ENCODE assay signal across 11 cellular contexts in genomic region chr4:6676722-6677558, GRCh38. TPM values are rescaled to one million over a fixed set of nuclear protein-coding genes. Genes with fewer than 3 reads are reported as not detected.
DNase-seq lines count a peak whose midpoint lies in the region; ATAC-seq, FAIRE-seq and TF ChIP-seq lines count a peak whose summit lies in the region.
"Had no signal": no experiment of that assay in that cellular context is flagged by ENCODE, and none has a peak within 500 bp of the region (broad histone marks: within the 10 kb centered on the region; RNA-seq: fewer than 3 reads in every experiment).

No MANE protein-coding gene starts in this region.

- peak overlapping the region; percentile 98 for H3K27ac Mint-ChIP-seq in activated CD8-positive, alpha-beta memory T cell treated with anti-CD3 and anti-CD28 coated beads, Interleukin-2, amount 10 ng/mL, durations not matched to agents 7 days and 5 days

- intact Hi-C loops in OCI-LY7 (cut with micrococcal nuclease; ENCODE audit: unreplicated experiment) (no loop called here), psoas muscle (cut with DNase I) (no loop called here)

- H3K9me3 Mint-ChIP-seq in activated CD8-positive, alpha-beta memory T cell treated with anti-CD3 and anti-CD28 coated beads, Interleukin-2, amount 10 ng/mL, durations not matched to agents 7 days and 5 days (ENCODE audit: low read depth) = no peaks in the 10 kb centered on the region

- no peak overlapping the region for H4K5ac ChIP-seq in H1 (ENCODE audit: insufficient read length, low read depth, low read length)

- H3K27ac ChIP-seq in OCI-LY7 (ENCODE audit: low read depth, low read length, poor library complexity, severe bottlenecking) (no peak overlapping the region), H1 (ENCODE audit: low read depth, low read length) (no peak overlapping the region), psoas muscle (no peak overlapping the region)
- H3K27ac ChIP-seq: brain microvascular endothelial cell had no signal

- H2BK120ac ChIP-seq in H1 (replicated peaks; ENCODE audit: low read depth, low read length) = no peak overlapping the region

- peaks cover 24% of the 10 kb centered on the region for H3K4me1 ChIP-seq in OCI-LY7 (ENCODE audit: insufficient read depth, low read length, poor library complexity, severe bottlenecking)
- H3K4me1 ChIP-seq in H1 (replicated peaks in 1 of 4; ENCODE audit: control insufficient read depth in 3 of 4, insufficient read depth in 4 of 4, low read length in 3 of 4) = peaks cover 3 to 9% (median 6%) of the 10 kb centered on the region in 4 experiments; a peak in 4 of 7 replicates
- H3K4me1 ChIP-seq in psoas muscle = peaks cover 31% of the 10 kb centered on the region

- no peak overlapping the region; a peak in 1 of 7 replicates for H3K9ac ChIP-seq in H1 (replicated peaks in 1 of 4; ENCODE audit: extremely low read depth in 1 of 4, low read depth in 3 of 4, low read length in 3 of 4)

- CTCF ChIA-PET in activated CD8-positive, alpha-beta memory T cell treated with anti-CD3 and anti-CD28 coated beads, Interleukin-2, amount 10 ng/mL, durations not matched to agents 7 days and 5 days (lab: Charles Lee) = interaction anchor here (2.3 to 6.9 kb wide), 8 partner anchors 12 to 394 kb away, joined by 13 to 104 read pairs (median 43); partner anchors contain the start of genes BLOC1S4, MRFAP1L1 and S100P
- CTCF ChIA-PET in OCI-LY7 (lab: Charles Lee; ENCODE audit: unreplicated experiment) = interaction anchor here (0.5 kb wide), 1 partner anchor 104 kb away, joined by 3 read pairs; no protein-coding TSS in a partner anchor
- CTCF ChIA-PET in H1 (lab: Charles Lee; ENCODE audit: partially characterized antibody) = interaction anchor here (0.6 to 2.8 kb wide), 11 partner anchors 8 to 444 kb away, joined by 3 to 16 read pairs (median 3); partner anchors contain the start of gene MRFAP1

- H3K9me2 ChIP-seq in OCI-LY7 (ENCODE audit: insufficient read depth, low read length) = no peaks in the 10 kb centered on the region

- peak overlapping the region; percentile 63; the same call in 1 of the 2 replicates for H4K8ac ChIP-seq in H1 (ENCODE audit: extremely low read depth, insufficient read depth, low read length)

- no peak overlapping the region for H3K14ac ChIP-seq in H1 (ENCODE audit: insufficient read length)

- H3K27me3 Mint-ChIP-seq in activated CD8-positive, alpha-beta memory T cell treated with anti-CD3 and anti-CD28 coated beads, Interleukin-2, amount 10 ng/mL, durations not matched to agents 7 days and 5 days = no peaks in the 10 kb centered on the region

- peaks cover 58% of the 10 kb centered on the region for H3K4me1 Mint-ChIP-seq in activated CD8-positive, alpha-beta memory T cell treated with anti-CD3 and anti-CD28 coated beads, Interleukin-2, amount 10 ng/mL, durations not matched to agents 7 days and 5 days

- peaks cover 10% of the 10 kb centered on the region for H3K23me2 ChIP-seq in H1 (ENCODE audit: low read depth, low read length)

- BruUV-seq in OCI-LY7 (replicated peaks; lab: Mats Ljungman, UMichigan) = no TSS peak

- no peak for TF ChIP-seq EP300 in H1 (IDR thresholded peaks at IDR 0.05; ENCODE audit: borderline replicate concordance in 1 of 2, low read depth in 2 of 2, low read length in 2 of 2)

- H3K9me3 ChIP-seq in OCI-LY7 (ENCODE audit: low read length) (no peaks in the 10 kb centered on the region), H1 (ENCODE audit: insufficient read depth in 2 of 2, low read depth in 1 of 2, low read length in 1 of 2) (peaks cover 0 to 6% of the 10 kb centered on the region in 2 experiments; a peak in 1 of 4 replicates), psoas muscle (no peaks in the 10 kb centered on the region)

- peaks cover 55% of the 10 kb centered on the region for H3K36me3 Mint-ChIP-seq in activated CD8-positive, alpha-beta memory T cell treated with anti-CD3 and anti-CD28 coated beads, Interleukin-2, amount 10 ng/mL, durations not matched to agents 7 days and 5 days

- no peak overlapping the region for H2BK15ac ChIP-seq in H1 (ENCODE audit: low read length)

- H3K56ac ChIP-seq in H1 (replicated peaks; ENCODE audit: insufficient read length, low read depth, low read length) = no peak overlapping the region

- H3K79me2 ChIP-seq in OCI-LY7 (ENCODE audit: insufficient read depth, low read depth, low read length) = peaks cover 25% of the 10 kb centered on the region
- peaks cover 0 to 32% of the 10 kb centered on the region in 2 experiments; a peak in 3 of 4 replicates for H3K79me2 ChIP-seq in H1 (ENCODE audit: control insufficient read depth in 1 of 2, insufficient read depth in 2 of 2, low read length in 2 of 2)

- no peak overlapping the region for H3K18ac ChIP-seq in H1 (ENCODE audit: extremely low read depth, low read length)

- H3K27me3 ChIP-seq in H1 (replicated peaks in 1 of 4; ENCODE audit: control insufficient read depth in 3 of 4, extremely low read depth in 1 of 4, insufficient read depth in 3 of 4, low read length in 3 of 4) = no peaks in the 10 kb centered on the region; a peak in 2 of 7 replicates
- H3K27me3 ChIP-seq in psoas muscle (ENCODE audit: insufficient read depth in 3 of 3, low read length in 2 of 3) = no peaks in the 10 kb centered on the region
- H3K27me3 ChIP-seq: brain microvascular endothelial cell had no signal

- peak overlapping the region; percentile 78 for H3K4me3 ChIP-seq in OCI-LY7 (ENCODE audit: low read depth, low read length, poor library complexity, severe bottlenecking)
- peak overlapping the region in 2 of 4 experiments; percentile 5 to 20; a peak in 2 of 8 replicates for H3K4me3 ChIP-seq in H1 (ENCODE audit: extremely low read depth in 1 of 4, insufficient read depth in 2 of 4, low read depth in 3 of 4, low read length in 4 of 4)
- H3K4me3 ChIP-seq in psoas muscle = peak overlapping the region; percentile 78

- H2AFZ ChIP-seq in OCI-LY7 (ENCODE audit: low read length) (no peak overlapping the region), H1 (ENCODE audit: low read length) (no peak overlapping the region)

- H3K23ac ChIP-seq in H1 (ENCODE audit: insufficient read length) = no peak overlapping the region

- POLR2A ChIA-PET in OCI-LY7 (lab: Charles Lee) = interaction anchor here (0.7 kb wide), 1 partner anchor 1785 kb away, joined by 4 read pairs; no protein-coding TSS in a partner anchor
- POLR2A ChIA-PET in H1 (lab: Charles Lee; ENCODE audit: partially characterized antibody) = interaction anchor here (0.6 to 3.0 kb wide), 3 partner anchors 11 to 41 kb away, joined by 3 to 9 read pairs (median 3); no protein-coding TSS in a partner anchor

- H3K4me3 Mint-ChIP-seq in activated CD8-positive, alpha-beta memory T cell treated with anti-CD3 and anti-CD28 coated beads, Interleukin-2, amount 10 ng/mL, durations not matched to agents 7 days and 5 days = peak overlapping the region; percentile 91

- no peak overlapping the region for H4K91ac ChIP-seq in H1 (replicated peaks; ENCODE audit: insufficient read length, low read length)

- H2BK5ac ChIP-seq in H1 (ENCODE audit: low read depth, low read length) = 0 out of 2 replicates have a peak overlapping the region, but pooled peaks have one; percentile 24

- no peak for FAIRE-seq in H1 (lab: Jason Lieb, UNC)

- H3K36me3 ChIP-seq in OCI-LY7 (ENCODE audit: insufficient read depth, low read length) = peaks cover 41% of the 10 kb centered on the region
- H3K36me3 ChIP-seq in H1 (ENCODE audit: control insufficient read depth in 2 of 4, insufficient read depth in 4 of 4, low read length in 3 of 4) = peaks cover 8 to 15% (median 11%) of the 10 kb centered on the region in 4 experiments; a peak in 6 of 8 replicates
- H3K36me3 ChIP-seq in psoas muscle (ENCODE audit: insufficient read depth in 1 of 2, low read depth in 1 of 2) = peaks cover 0 to 10% of the 10 kb centered on the region in 2 donors

- TF ChIP-seq POLR2A in H1 (IDR thresholded peaks at IDR 0.05; ENCODE audit: control extremely low read depth in 1 of 2, low read depth in 2 of 2, low read length in 2 of 2) = no peak
- no peak for TF ChIP-seq POLR2A in GM18505 (IDR thresholded peaks at IDR 0.05; ENCODE audit: borderline replicate concordance, extremely low read depth, insufficient read depth, insufficient read length)

- peak overlapping the region; percentile 77 for H3K4me2 ChIP-seq in OCI-LY7 (ENCODE audit: low read length)
- peak overlapping the region; percentile 55 to 92; a peak in 3 of 4 replicates for H3K4me2 ChIP-seq in H1 (ENCODE audit: insufficient read depth in 1 of 2, low read depth in 2 of 2, low read length in 2 of 2)

- H2BK12ac ChIP-seq in H1 (ENCODE audit: low read depth, low read length) = no peak overlapping the region

- no peak overlapping the region for H2BK20ac ChIP-seq in H1 (ENCODE audit: low read length)

- peaks cover 13% of the 10 kb centered on the region for H4K20me1 ChIP-seq in OCI-LY7 (ENCODE audit: insufficient read depth, low read length)
- H4K20me1 ChIP-seq in H1 (replicated peaks in 1 of 2; ENCODE audit: control insufficient read depth in 1 of 2, insufficient read depth in 2 of 2, low read length in 2 of 2) = peaks cover 20 to 32% of the 10 kb centered on the region in 2 experiments

- H3K4ac ChIP-seq in H1 (replicated peaks; ENCODE audit: insufficient read length, low read depth, low read length) = no peak overlapping the region

- DNase-seq in activated CD8-positive, alpha-beta memory T cell treated with anti-CD3 and anti-CD28 coated beads, Interleukin-2, amount 10 ng/mL, durations not matched to agents 7 days and 5 days = no peak
- DNase-seq in activated CD8-positive, alpha-beta memory T cell treated with anti-CD3 and anti-CD28 coated beads, Interleukin-2, amount 50 U/mL, for 48 hours = no peak
- DNase-seq in OCI-LY7 (ENCODE audit: low spot score) = no peak
- no peak for DNase-seq in H1 (ENCODE audit: low read depth in 1 of 2, low spot score in 2 of 2)
- DNase-seq in psoas muscle = no peak
- DNase-seq in NCI-H2196 treated with DMSO at 0.1 percent for 48 hours (lab: John Stamatoyannopoulos, UW; ENCODE audit: unreplicated experiment) = no peak
- DNase-seq in NCI-H1092 treated with DMSO at 0.1 percent for 48 hours (lab: John Stamatoyannopoulos, UW) = no peak
- DNase-seq: activated CD4-positive, alpha-beta T cell treated with anti-CD3 and anti-CD28 coated beads, Interleukin-2, amount 50 U/mL, for 1 hour; brain microvascular endothelial cell had no signal

- TF ChIP-seq CTCF in OCI-LY7 (conservative IDR thresholded peaks at IDR 0.05; ENCODE audit: low read length) = no peak
- TF ChIP-seq CTCF in H1 (IDR thresholded peaks at IDR 0.05; ENCODE audit: control extremely low read depth in 1 of 3, insufficient read depth in 1 of 3, low read depth in 1 of 3, low read length in 3 of 3) = no peak
- no peak for TF ChIP-seq CTCF in psoas muscle (IDR thresholded peaks at IDR 0.05)

- TF ChIP-seq RAD21 in H1 (IDR thresholded peaks at IDR 0.05 in 1 of 2, conservative IDR thresholded peaks at IDR 0.05 in 1 of 2; ENCODE audit: low read depth in 2 of 2, low read length in 2 of 2) = no peak

- H3K79me1 ChIP-seq in H1 (ENCODE audit: low read depth, low read length) = peaks cover 14% of the 10 kb centered on the region

- ATAC-seq in activated CD8-positive, alpha-beta memory T cell treated with anti-CD3 and anti-CD28 coated beads, Interleukin-2, amount 10 ng/mL, durations not matched to agents 7 days and 5 days = no peak
- no peak for ATAC-seq in psoas muscle
- ATAC-seq in GM18505 (IDR thresholded peaks at IDR 0.05; ENCODE audit: unreplicated experiment) = no peak
- ATAC-seq: Right ventricle myocardium inferior had no signal

- WGBS in H1 (ENCODE audit: extremely low coverage in 1 of 2, insufficient coverage in 1 of 2, insufficient read length in 1 of 2, insufficient replicate concordance in 2 of 2, low coverage in 1 of 2, low lambda C conversion rate in 2 of 2, missing lambda C conversion rate in 1 of 2), 2 experiments = 90% methylated on average over 21 of the region's 21 CpGs; no CpG with 5 or more reads in 1 of the 2 experiments
- WGBS in psoas muscle, 3 donors = 82 to 86% (median 85%) methylated on average over 21 of the region's 21 CpGs

- no peak overlapping the region for H2AK5ac ChIP-seq in H1 (ENCODE audit: low read depth, low read length)

RNA-seq across cellular contexts. Expression of gene S100P, which starts 16.7 kb away (rescaled TPM):
- 1 to 10 TPM; 1.3 to 5.6 TPM for total RNA-seq in activated CD8-positive, alpha-beta memory T cell treated with anti-CD3 and anti-CD28 coated beads, Interleukin-2, amount 10 ng/mL, durations not matched to agents 7 days and 5 days
- not detected in 2 replicates for total RNA-seq in OCI-LY7 (2014; rRNA removed; shearing (Covaris generic))
- total RNA-seq in OCI-LY7 (2022) (not detected in 2 replicates), psoas muscle (1 to 10 TPM in 1 of 4 donors, under 1 TPM in 2, not detected in 1; 0.34 to 1.5 (median 0.68) TPM)
- not detected in 2 replicates for total RNA-seq in H1 (2021; fragmentation: NEBNext Ultra II Directional; extraction: Animal tissue kit (Norgen Biotek cat#: 25700))
- polyA plus RNA-seq in H1 (2011; rRNA removed) (not detected in 2 replicates), psoas muscle (under 1 TPM; 0.34 to 0.36 (median 0.35) TPM)
- not detected for polyA plus RNA-seq in H1 (2011; cell fraction: cytosol; rRNA removed)
- polyA plus RNA-seq in H1 (2011; cell fraction: nucleus; rRNA removed) = 0.14 TPM
- 0.58 TPM in 1 of 4 replicates, not detected in the others for polyA plus RNA-seq in H1 (2012, experiment 1 of 2)
- not detected for polyA plus RNA-seq in H1 (2012, experiment 2 of 2)
- not detected for polyA plus RNA-seq in H1 (2013, experiment 1 of 2)
- polyA plus RNA-seq in H1 (2013, experiment 2 of 2) = not detected
- polyA minus RNA-seq in H1 (2011; rRNA and poly(A)+ RNA removed) = not detected in 2 replicates
- polyA minus RNA-seq in H1 (2011; cell fraction: cytosol; rRNA and poly(A)+ RNA removed) = 12.6 TPM
- polyA minus RNA-seq in H1 (2011; cell fraction: nucleus; rRNA and poly(A)+ RNA removed) = 5.8 TPM
- total RNA-seq: Right ventricle myocardium inferior had no signal

RNA-seq across cellular contexts. Expression of gene MRFAP1L1, which starts 32.7 kb away (rescaled TPM):
- 10 to 100 TPM; 60.7 to 61.9 TPM for total RNA-seq in activated CD8-positive, alpha-beta memory T cell treated with anti-CD3 and anti-CD28 coated beads, Interleukin-2, amount 10 ng/mL, durations not matched to agents 7 days and 5 days
- 50.5 and 79.2 TPM in 2 replicates for total RNA-seq in OCI-LY7 (2014; rRNA removed; shearing (Covaris generic))
- total RNA-seq in OCI-LY7 (2022) = 49.3 and 50.1 TPM in 2 replicates
- 54.3 TPM in 2 replicates for total RNA-seq in H1 (2021; fragmentation: NEBNext Ultra II Directional; extraction: Animal tissue kit (Norgen Biotek cat#: 25700))
- polyA plus RNA-seq in H1 (2011; rRNA removed) = 21.3 and 26.8 TPM in 2 replicates
- 74.6 TPM for polyA plus RNA-seq in H1 (2011; cell fraction: cytosol; rRNA removed)
- 16.7 TPM for polyA plus RNA-seq in H1 (2011; cell fraction: nucleus; rRNA removed)
- polyA plus RNA-seq in H1 (2012, experiment 1 of 2) = 53.6 to 74.9 TPM (median 57.3 TPM) in 4 replicates
- polyA plus RNA-seq in H1 (2012, experiment 2 of 2) = 9.4 TPM
- 38.8 TPM for polyA plus RNA-seq in H1 (2013, experiment 1 of 2)
- 41.0 TPM for polyA plus RNA-seq in H1 (2013, experiment 2 of 2)
- 9.8 and 12.3 TPM in 2 replicates for polyA minus RNA-seq in H1 (2011; rRNA and poly(A)+ RNA removed)
- 15.9 TPM for polyA minus RNA-seq in H1 (2011; cell fraction: cytosol; rRNA and poly(A)+ RNA removed)
- 11.4 TPM for polyA minus RNA-seq in H1 (2011; cell fraction: nucleus; rRNA and poly(A)+ RNA removed)
- 10 to 100 TPM; 30.0 to 39.1 (median 32.4) TPM for total RNA-seq in psoas muscle
- 10 to 100 TPM; 40.5 to 79.0 (median 48.5) TPM for polyA plus RNA-seq in psoas muscle

RNA-seq across cellular contexts. Expression of gene MRFAP1, which starts 36.5 kb away (rescaled TPM):
- 100 to 1,000 TPM; 109 to 122 TPM for total RNA-seq in activated CD8-positive, alpha-beta memory T cell treated with anti-CD3 and anti-CD28 coated beads, Interleukin-2, amount 10 ng/mL, durations not matched to agents 7 days and 5 days
- 90.8 and 142 TPM in 2 replicates for total RNA-seq in OCI-LY7 (2014; rRNA removed; shearing (Covaris generic))
- total RNA-seq in OCI-LY7 (2022) (213 and 224 TPM in 2 replicates), psoas muscle (100 to 1,000 TPM; 216 to 300 (median 250) TPM)
- total RNA-seq in H1 (2021; fragmentation: NEBNext Ultra II Directional; extraction: Animal tissue kit (Norgen Biotek cat#: 25700)) = 307 and 313 TPM in 2 replicates
- polyA plus RNA-seq in H1 (2011; rRNA removed) (108 and 156 TPM in 2 replicates), psoas muscle (100 to 1,000 TPM; 300 to 539 (median 398) TPM)
- 229 TPM for polyA plus RNA-seq in H1 (2011; cell fraction: cytosol; rRNA removed)
- polyA plus RNA-seq in H1 (2011; cell fraction: nucleus; rRNA removed) = 155 TPM
- polyA plus RNA-seq in H1 (2012, experiment 1 of 2) = 320 to 373 TPM (median 340 TPM) in 4 replicates
- polyA plus RNA-seq in H1 (2012, experiment 2 of 2) = 100 TPM
- 204 TPM for polyA plus RNA-seq in H1 (2013, experiment 1 of 2)
- 222 TPM for polyA plus RNA-seq in H1 (2013, experiment 2 of 2)
- polyA minus RNA-seq in H1 (2011; rRNA and poly(A)+ RNA removed) = 24.7 and 28.8 TPM in 2 replicates
- polyA minus RNA-seq in H1 (2011; cell fraction: cytosol; rRNA and poly(A)+ RNA removed) = 67.1 TPM
- 29.4 TPM for polyA minus RNA-seq in H1 (2011; cell fraction: nucleus; rRNA and poly(A)+ RNA removed)

RNA-seq across cellular contexts. Expression of gene BLOC1S4, which starts 39.0 kb away (rescaled TPM):
- 10 to 100 TPM; 21.8 to 22.3 TPM for total RNA-seq in activated CD8-positive, alpha-beta memory T cell treated with anti-CD3 and anti-CD28 coated beads, Interleukin-2, amount 10 ng/mL, durations not matched to agents 7 days and 5 days
- total RNA-seq in OCI-LY7 (2014; rRNA removed; shearing (Covaris generic)) = 26.5 and 36.1 TPM in 2 replicates
- total RNA-seq in OCI-LY7 (2022) (26.1 and 32.3 TPM in 2 replicates), psoas muscle (10 to 100 TPM in 3 of 4 donors, 1 to 10 TPM in 1; 9.3 to 15.0 (median 14.2) TPM)
- 19.1 and 20.5 TPM in 2 replicates for total RNA-seq in H1 (2021; fragmentation: NEBNext Ultra II Directional; extraction: Animal tissue kit (Norgen Biotek cat#: 25700))
- polyA plus RNA-seq in H1 (2011; rRNA removed) (26.6 and 27.8 TPM in 2 replicates), psoas muscle (10 to 100 TPM in 1 of 3 donors, 1 to 10 TPM in 2; 7.6 to 13.8 (median 9.7) TPM)
- 29.7 TPM for polyA plus RNA-seq in H1 (2011; cell fraction: cytosol; rRNA removed)
- polyA plus RNA-seq in H1 (2011; cell fraction: nucleus; rRNA removed) = 12.4 TPM
- polyA plus RNA-seq in H1 (2012, experiment 1 of 2) = 13.3 to 16.7 TPM (median 16.1 TPM) in 4 replicates
- 17.3 TPM for polyA plus RNA-seq in H1 (2012, experiment 2 of 2)
- polyA plus RNA-seq in H1 (2013, experiment 1 of 2) = 16.3 TPM
- 15.6 TPM for polyA plus RNA-seq in H1 (2013, experiment 2 of 2)
- 4.3 and 5.2 TPM in 2 replicates for polyA minus RNA-seq in H1 (2011; rRNA and poly(A)+ RNA removed)
- polyA minus RNA-seq in H1 (2011; cell fraction: cytosol; rRNA and poly(A)+ RNA removed) = 11.3 TPM
- 9.9 TPM for polyA minus RNA-seq in H1 (2011; cell fraction: nucleus; rRNA and poly(A)+ RNA removed)
